Comparison of ENCODE assay signal across 13 cellular contexts in genomic region chr15:90836296-90836871, GRCh38. TPM values are rescaled to one million over a fixed set of nuclear protein-coding genes. Genes with fewer than 3 reads are reported as not detected.
A peak's percentile ranks its signal among the peaks of the same experiment; 100 is the strongest.
DNase-seq lines count a peak whose midpoint lies in the region; ATAC-seq, FAIRE-seq and TF ChIP-seq lines count a peak whose summit lies in the region.
"Had no signal": no experiment of that assay in that cellular context is flagged by ENCODE, and none has a peak within 500 bp of the region (broad histone marks: within the 10 kb centered on the region; RNA-seq: fewer than 3 reads in every experiment).

No MANE protein-coding gene starts in this region.

- intact Hi-C loops in CD8-positive, alpha-beta T cell (cut with DNase I, micrococcal nuclease) = no loop called here

- peaks cover 2% of the 10 kb centered on the region for H3K36me3 Mint-ChIP-seq in T-helper 2 cell treated with Interferon-gamma antibody and Interleukin-4, amounts not matched to agents 5 μg/mL and 100 μg/mL, for 36 hours (ENCODE audit: low read depth)
- no peaks in the 10 kb centered on the region for H3K36me3 Mint-ChIP-seq in CD8-positive, alpha-beta T cell

- peak overlapping the region; percentile 69 for H3K4me3 Mint-ChIP-seq in T-helper 2 cell treated with Interferon-gamma antibody and Interleukin-4, amounts not matched to agents 5 μg/mL and 100 μg/mL, for 36 hours
- no peak overlapping the region for H3K4me3 Mint-ChIP-seq in CD8-positive, alpha-beta T cell

- peaks cover 39% of the 10 kb centered on the region for H3K4me1 ChIP-seq in CD8-positive, alpha-beta T cell (ENCODE audit: insufficient read depth, low read length)
- H3K4me1 ChIP-seq: ascending aorta, parathyroid adenoma had no signal

- H3K27ac Mint-ChIP-seq in T-helper 2 cell treated with Interferon-gamma antibody and Interleukin-4, amounts not matched to agents 5 μg/mL and 100 μg/mL, for 36 hours = peak overlapping the region; percentile 85
- H3K27ac Mint-ChIP-seq in CD8-positive, alpha-beta T cell = no peak overlapping the region

- DNase-seq in T-helper 2 cell treated with Interferon-gamma antibody and Interleukin-4, amounts not matched to agents 5 μg/mL and 100 μg/mL, for 36 hours (ENCODE audit: low spot score) = no peak
- no peak for DNase-seq in T-helper 2 cell
- DNase-seq in M059J (ENCODE audit: low read depth) = peak; percentile 62
- peak; percentile 57 for DNase-seq in bronchial epithelial cell (ENCODE audit: low read depth)
- DNase-seq in non-pigmented ciliary epithelial cell (ENCODE audit: low read depth) = peak; percentile 37
- no peak for DNase-seq in CD8-positive, alpha-beta T cell
- DNase-seq: NCI-H1105; stimulated activated naive CD4-positive, alpha-beta T cell; T-helper 9 cell had no signal

- no peaks in the 10 kb centered on the region for H3K9me3 ChIP-seq in CD8-positive, alpha-beta T cell (ENCODE audit: low read length)
- H3K9me3 ChIP-seq: ascending aorta had no signal

- no peak for TF ChIP-seq CTCF in bronchial epithelial cell (IDR thresholded peaks at IDR 0.05; ENCODE audit: insufficient read depth, low read length, severe bottlenecking)
- no peak for TF ChIP-seq CTCF in CD8-positive, alpha-beta T cell (IDR thresholded peaks at IDR 0.05)

- no peaks in the 10 kb centered on the region for H3K27me3 Mint-ChIP-seq in T-helper 2 cell treated with Interferon-gamma antibody and Interleukin-4, amounts not matched to agents 5 μg/mL and 100 μg/mL, for 36 hours (ENCODE audit: low read depth)
- H3K27me3 Mint-ChIP-seq in CD8-positive, alpha-beta T cell (ENCODE audit: low read depth) = no peaks in the 10 kb centered on the region

- H3K9me3 Mint-ChIP-seq in T-helper 2 cell treated with Interferon-gamma antibody and Interleukin-4, amounts not matched to agents 5 μg/mL and 100 μg/mL, for 36 hours = no peaks in the 10 kb centered on the region
- H3K9me3 Mint-ChIP-seq in CD8-positive, alpha-beta T cell = no peaks in the 10 kb centered on the region

- ATAC-seq in GM21526 (IDR thresholded peaks at IDR 0.05; ENCODE audit: low FRiP score, unreplicated experiment) (no peak), GM19351 (IDR thresholded peaks at IDR 0.05; ENCODE audit: unreplicated experiment) (no peak)
- no peak for ATAC-seq in CD8-positive, alpha-beta T cell

- POLR2A ChIA-PET in CD8-positive, alpha-beta T cell (lab: Charles Lee) = no interaction called here

- H3K4me1 Mint-ChIP-seq in T-helper 2 cell treated with Interferon-gamma antibody and Interleukin-4, amounts not matched to agents 5 μg/mL and 100 μg/mL, for 36 hours (ENCODE audit: low read depth) = peaks cover 55% of the 10 kb centered on the region
- H3K4me1 Mint-ChIP-seq in CD8-positive, alpha-beta T cell (ENCODE audit: low read depth) = peaks cover 30% of the 10 kb centered on the region

- no peaks in the 10 kb centered on the region for H3K36me3 ChIP-seq in bronchial epithelial cell (ENCODE audit: control insufficient read depth, insufficient read depth, low read length)
- H3K36me3 ChIP-seq in CD8-positive, alpha-beta T cell (ENCODE audit: insufficient read depth, low read length) = no peaks in the 10 kb centered on the region
- H3K36me3 ChIP-seq: ascending aorta had no signal

- FAIRE-seq in bronchial epithelial cell (lab: Jason Lieb, UNC) = no peak

- H3K27ac ChIP-seq in CD8-positive, alpha-beta T cell (ENCODE audit: low read depth, low read length) = no peak overlapping the region
- H3K27ac ChIP-seq: ascending aorta, parathyroid adenoma had no signal

- CTCF ChIA-PET in CD8-positive, alpha-beta T cell (lab: Charles Lee) = interaction anchor here (1.2 to 1.6 kb wide), 2 partner anchors 50 to 96 kb away, joined by 3 to 4 read pairs; partner anchors contain the start of gene HDDC3

- H3K27me3 ChIP-seq in bronchial epithelial cell (ENCODE audit: control insufficient read depth, insufficient read depth, low read length) = no peaks in the 10 kb centered on the region
- no peaks in the 10 kb centered on the region for H3K27me3 ChIP-seq in CD8-positive, alpha-beta T cell (ENCODE audit: insufficient read depth, low read length)
- H3K27me3 ChIP-seq: ascending aorta had no signal

- H3K4me3 ChIP-seq in bronchial epithelial cell (ENCODE audit: low read depth, low read length) = no peak overlapping the region
- no peak overlapping the region for H3K4me3 ChIP-seq in CD8-positive, alpha-beta T cell (ENCODE audit: low read depth, low read length)
- H3K4me3 ChIP-seq: ascending aorta had no signal

RNA-seq across cellular contexts. Expression of gene FURIN, which starts 32.0 kb away (rescaled TPM):
- 16.5 and 33.6 TPM in 2 replicates for total RNA-seq in M059J (2014; rRNA removed; shearing (Covaris generic))
- total RNA-seq in bronchial epithelial cell = 32.1 and 49.9 TPM in 2 replicates
- total RNA-seq in CD8-positive, alpha-beta T cell = 100 to 1,000 TPM; 130 to 147 TPM

RNA-seq across cellular contexts. Expression of gene FES, which starts 47.9 kb away (rescaled TPM):
- not detected in 2 replicates for total RNA-seq in M059J (2014; rRNA removed; shearing (Covaris generic))
- total RNA-seq in bronchial epithelial cell = 2.6 and 3.2 TPM in 2 replicates
- total RNA-seq in CD8-positive, alpha-beta T cell = 1 to 10 TPM; 4.9 to 6.8 TPM

Comparison
In these comparisons a context has a peak if more than half of its experiments do, and no peak if none do; other contexts are left out.
1. DNase-seq: peak in M059J (single experiment), bronchial epithelial cell (single experiment) and non-pigmented ciliary epithelial cell (single experiment); none in T-helper 2 cell treated with Interferon-gamma antibody and Interleukin-4, amounts not matched to agents 5 μg/mL and 100 μg/mL, for 36 hours (single experiment), T-helper 2 cell (0 of 5) and CD8-positive, alpha-beta T cell (0 of 7).